ENCODE assay signal across 8 cellular contexts in genomic region chr1:33126411-33127000, GRCh38. TPM values are rescaled to one million over a fixed set of nuclear protein-coding genes. Genes with fewer than 3 reads are reported as not detected.
DNase-seq lines count a peak whose midpoint lies in the region; ATAC-seq, FAIRE-seq and TF ChIP-seq lines count a peak whose summit lies in the region.

No MANE protein-coding gene starts in this region.

- ATAC-seq in GM18873 (IDR thresholded peaks at IDR 0.05; ENCODE audit: low FRiP score, unreplicated experiment): no peak
- ATAC-seq in GM18858 (IDR thresholded peaks at IDR 0.05; ENCODE audit: unreplicated experiment): no peak

- TF ChIP-seq CTCF in CD14-positive monocyte (IDR thresholded peaks at IDR 0.05) (no peak), OCI-LY1 (IDR thresholded peaks at IDR 0.05; ENCODE audit: low read length) (no peak)

- H3K9me3 ChIP-seq in OCI-LY1 (ENCODE audit: low read length): no peaks in the 10 kb centered on the region
- H3K9me3 ChIP-seq in endocrine pancreas (ENCODE audit: control insufficient read depth, low read length): no peaks in the 10 kb centered on the region
- no peaks in the 10 kb centered on the region for H3K9me3 ChIP-seq in neuronal stem cell (replicated peaks in 1 of 2; ENCODE audit: control insufficient read depth in 2 of 2, insufficient read depth in 1 of 2, low read depth in 1 of 2, low read length in 2 of 2)

- DNase-seq in CD14-positive monocyte (ENCODE audit: low spot score): no peak
- DNase-seq in neuronal stem cell (ENCODE audit: low spot score): no peak
- DNase-seq in H54 (ENCODE audit: insufficient read length, low spot score): no peak
- DNase-seq in urothelium cell line (ENCODE audit: low spot score): no peak

- no peaks in the 10 kb centered on the region for H3K79me1 ChIP-seq in neuronal stem cell (ENCODE audit: low read depth, low read length)

- peak overlapping the region; percentile 73 for H3K18ac ChIP-seq in neuronal stem cell (ENCODE audit: low read length)

- H3K23ac ChIP-seq in neuronal stem cell (ENCODE audit: low read depth, low read length, poor library complexity): no peak overlapping the region

- no peaks in the 10 kb centered on the region for H3F3A ChIP-seq in OCI-LY1 (ENCODE audit: insufficient read depth, low read length)

- no peak for FAIRE-seq in H54 (lab: Jason Lieb, UNC)
- no peak for FAIRE-seq in urothelium cell line (lab: Jason Lieb, UNC)

- H4K8ac ChIP-seq in neuronal stem cell (ENCODE audit: low read depth, low read length): no peak overlapping the region

- H4K20me1 ChIP-seq in OCI-LY1 (ENCODE audit: insufficient read depth, low read length): no peaks in the 10 kb centered on the region

- peaks cover 9% of the 10 kb centered on the region for H3K4me1 ChIP-seq in OCI-LY1 (ENCODE audit: insufficient read depth, low read length, severe bottlenecking)
- no peaks in the 10 kb centered on the region for H3K4me1 ChIP-seq in endocrine pancreas (ENCODE audit: control insufficient read depth, insufficient read depth, low read length)
- H3K4me1 ChIP-seq in neuronal stem cell (ENCODE audit: control insufficient read depth in 2 of 2, insufficient read depth in 1 of 2, low read depth in 1 of 2, low read length in 2 of 2): peaks cover 0 to 3% of the 10 kb centered on the region in 2 donors

- no peak overlapping the region for H4K91ac ChIP-seq in neuronal stem cell (ENCODE audit: low read depth, low read length, poor library complexity)

- no peak for TF ChIP-seq POLR2A in H54 (IDR thresholded peaks at IDR 0.05; ENCODE audit: low read depth, low read length)

- H3K36me3 Mint-ChIP-seq in CD14-positive monocyte: peaks cover 3 to 8% of the 10 kb centered on the region in 2 donors

- H3K27me3 ChIP-seq in OCI-LY1 (ENCODE audit: insufficient read depth, low read length): no peaks in the 10 kb centered on the region; the same call in 1 of the 2 replicates
- no peaks in the 10 kb centered on the region for H3K27me3 ChIP-seq in endocrine pancreas (ENCODE audit: control insufficient read depth, insufficient read depth, low read length)
- H3K27me3 ChIP-seq in neuronal stem cell (ENCODE audit: control insufficient read depth in 3 of 3, insufficient read depth in 3 of 3, low read depth in 1 of 3, low read length in 3 of 3): peaks cover 0 to 4% (median 0%) of the 10 kb centered on the region in 3 experiments

- H3K9me3 Mint-ChIP-seq in CD14-positive monocyte: peaks cover 0 to 9% (median 5%) of the 10 kb centered on the region in 7 donors

- H3K4ac ChIP-seq in neuronal stem cell (ENCODE audit: low read length): no peak overlapping the region

- H3K4me3 ChIP-seq in OCI-LY1 (ENCODE audit: low read depth, low read length, poor library complexity, severe bottlenecking) (peak overlapping the region; percentile 52), endocrine pancreas (ENCODE audit: control insufficient read depth, insufficient read depth, low read length) (peak overlapping the region; percentile 96), neuronal stem cell (ENCODE audit: low read length in 2 of 2) (peak overlapping the region; percentile 66 to 82)

- no peak overlapping the region for H3K9ac ChIP-seq in OCI-LY1 (ENCODE audit: low read length)
- peak overlapping the region; percentile 74 for H3K9ac ChIP-seq in endocrine pancreas (ENCODE audit: control insufficient read depth, insufficient read depth, low read length)
- H3K9ac ChIP-seq in neuronal stem cell (ENCODE audit: low read depth, low read length, poor library complexity): no peak overlapping the region

- peaks cover 4 to 16% (median 12%) of the 10 kb centered on the region in 3 donors for H3K27me3 Mint-ChIP-seq in CD14-positive monocyte (ENCODE audit: low read depth in 3 of 3)

- H3K27ac Mint-ChIP-seq in CD14-positive monocyte: peak overlapping the region; percentile 87 to 96 (median 93)

- no peak overlapping the region for H2AK5ac ChIP-seq in neuronal stem cell (ENCODE audit: low read depth, low read length)

- intact Hi-C loops in CD14-positive monocyte (cut with micrococcal nuclease): loop anchor here in 1 of 2 donors (10.0 kb wide), 1 partner anchor 58 kb away; the partner anchor contains the start of gene TRIM62

- H3K36me3 ChIP-seq in OCI-LY1 (ENCODE audit: insufficient read depth, low read length): no peaks in the 10 kb centered on the region
- no peaks in the 10 kb centered on the region for H3K36me3 ChIP-seq in endocrine pancreas (ENCODE audit: control insufficient read depth, insufficient read depth, low read length)
- H3K36me3 ChIP-seq in neuronal stem cell (replicated peaks in 1 of 2; ENCODE audit: control insufficient read depth in 2 of 2, insufficient read depth in 2 of 2, low read length in 2 of 2): no peaks in the 10 kb centered on the region

- H2BK5ac ChIP-seq in neuronal stem cell (ENCODE audit: low read length): no peak overlapping the region

- H3K4me3 Mint-ChIP-seq in CD14-positive monocyte: peak overlapping the region; percentile 91 to 94

- no peaks in the 10 kb centered on the region for H3K9me2 ChIP-seq in OCI-LY1 (ENCODE audit: low read depth, low read length)

- H3K27ac ChIP-seq in OCI-LY1 (ENCODE audit: low read depth, low read length, poor library complexity, severe bottlenecking) (no peak overlapping the region), neuronal stem cell (replicated peaks; ENCODE audit: low read length) (peak overlapping the region; percentile 3)

- H3K4me1 Mint-ChIP-seq in CD14-positive monocyte: peaks cover 18% of the 10 kb centered on the region

- H2BK15ac ChIP-seq in neuronal stem cell (ENCODE audit: low read length): no peak overlapping the region

- H2BK120ac ChIP-seq in neuronal stem cell (ENCODE audit: low read depth, low read length): no peak overlapping the region

- H2AFZ ChIP-seq in OCI-LY1 (ENCODE audit: low read length) (peak overlapping the region; percentile 85), neuronal stem cell (ENCODE audit: low read length) (peak overlapping the region; percentile 74)

- WGBS in neuronal stem cell (ENCODE audit: extremely low coverage in 2 of 2, insufficient read length in 2 of 2, insufficient replicate concordance in 1 of 2), 2 donors: no CpG with 5 or more reads among the region's 9 CpGs

- H2BK12ac ChIP-seq in neuronal stem cell (ENCODE audit: low read length): no peak overlapping the region

- peak overlapping the region; percentile 55 for H3K4me2 ChIP-seq in OCI-LY1 (ENCODE audit: low read length)
- H3K4me2 ChIP-seq in neuronal stem cell (ENCODE audit: insufficient read depth, low read length, poor library complexity, severe bottlenecking): peak overlapping the region; percentile 83

- no peak overlapping the region for H3K14ac ChIP-seq in neuronal stem cell (ENCODE audit: low read length)

- no peaks in the 10 kb centered on the region for H3K79me2 ChIP-seq in OCI-LY1 (ENCODE audit: insufficient read depth, low read length)

RNA-seq across cellular contexts. Expression of gene AZIN2, which starts 45.6 kb away (rescaled TPM):
- polyA plus RNA-seq in CD14-positive monocyte: under 1 TPM in 1 of 2 donors, not detected in 1; 0.89 TPM
- polyA plus RNA-seq in neuronal stem cell (2013, experiment 1 of 2): 5.9 TPM
- polyA plus RNA-seq in neuronal stem cell (2013, experiment 2 of 2): 6.1 TPM

RNA-seq across cellular contexts. Expression of gene TRIM62, which starts 55.3 kb away (rescaled TPM):
- 1 to 10 TPM; 1.7 to 2.1 TPM for polyA plus RNA-seq in CD14-positive monocyte
- 3.4 TPM for polyA plus RNA-seq in neuronal stem cell (2013, experiment 1 of 2)
- 3.4 TPM for polyA plus RNA-seq in neuronal stem cell (2013, experiment 2 of 2)
